12 cellular contexts compared by ENCODE assay signal in the genomic region with DNA sequence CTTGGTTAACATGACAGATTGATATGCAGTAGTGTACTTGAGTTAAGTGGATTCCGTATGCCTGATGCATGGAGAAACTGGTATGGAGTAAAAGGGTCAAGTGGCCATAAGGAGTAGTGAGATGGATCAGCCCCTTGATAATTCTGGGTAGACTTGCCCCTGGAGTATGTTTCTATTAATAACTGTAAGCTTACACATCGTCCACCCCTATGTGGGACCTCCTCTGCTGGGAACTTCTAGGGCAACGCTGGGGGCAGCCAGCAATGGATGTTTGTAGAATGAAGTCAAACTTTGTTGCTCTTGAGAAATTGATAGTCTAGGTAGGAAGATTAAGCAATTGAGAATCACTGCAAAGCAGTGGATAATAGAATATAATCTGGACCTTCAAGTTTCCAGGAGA.
DNase-seq lines count a peak whose midpoint lies in the region; ATAC-seq lines count a peak whose summit lies in the region.
"Had no signal": no experiment of that assay in that cellular context is flagged by ENCODE, and none has a peak within 500 bp of the region (broad histone marks: within the 10 kb centered on the region; RNA-seq: fewer than 3 reads in every experiment).

No MANE protein-coding gene starts in this region.

- H3K27ac Mint-ChIP-seq in T-helper 1 cell treated with Interleukin-12 subunit alpha and Interleukin-12 subunit beta and Interleukin-4 antibody, amounts not matched to agents 30 μg/mL and 1 μg/mL, for 36 hours: peak overlapping the region; percentile 27
- H3K27ac Mint-ChIP-seq in stimulated activated effector memory CD8-positive, alpha-beta T cell treated with anti-CD3 and anti-CD28 coated beads, Interleukin-12 subunit alpha, Interleukin-12 subunit beta, amount 100 ng/mL, for 72 hours: no peak overlapping the region
- H3K27ac Mint-ChIP-seq in stimulated activated naive B cell treated with anti-CD40 and anti-IgM and Interleukin-4, amounts not matched to agents 10 μg/mL and 1 μg/mL and 100 μg/mL, for 72 hours: no peak overlapping the region
- H3K27ac Mint-ChIP-seq: mesothelial cell of epicardium had no signal

- H3K9ac ChIP-seq in endocrine pancreas (ENCODE audit: control insufficient read depth, insufficient read depth, low read length): no peak overlapping the region

- peaks cover 62% of the 10 kb centered on the region for H3K4me1 Mint-ChIP-seq in T-helper 1 cell treated with Interleukin-12 subunit alpha and Interleukin-12 subunit beta and Interleukin-4 antibody, amounts not matched to agents 30 μg/mL and 1 μg/mL, for 36 hours (ENCODE audit: low read depth)
- H3K4me1 Mint-ChIP-seq in stimulated activated effector memory CD8-positive, alpha-beta T cell treated with anti-CD3 and anti-CD28 coated beads, Interleukin-12 subunit alpha, Interleukin-12 subunit beta, amount 100 ng/mL, for 72 hours: peaks cover 65% of the 10 kb centered on the region
- H3K4me1 Mint-ChIP-seq in stimulated activated naive B cell treated with anti-CD40 and anti-IgM and Interleukin-4, amounts not matched to agents 10 μg/mL and 1 μg/mL and 100 μg/mL, for 72 hours: peaks cover 20 to 40% of the 10 kb centered on the region in 2 donors

- H3K36me3 Mint-ChIP-seq in T-helper 1 cell treated with Interleukin-12 subunit alpha and Interleukin-12 subunit beta and Interleukin-4 antibody, amounts not matched to agents 30 μg/mL and 1 μg/mL, for 36 hours (ENCODE audit: low read depth): peaks cover 36% of the 10 kb centered on the region
- H3K36me3 Mint-ChIP-seq in stimulated activated effector memory CD8-positive, alpha-beta T cell treated with anti-CD3 and anti-CD28 coated beads, Interleukin-12 subunit alpha, Interleukin-12 subunit beta, amount 100 ng/mL, for 72 hours: no peaks in the 10 kb centered on the region
- H3K36me3 Mint-ChIP-seq in stimulated activated naive B cell treated with anti-CD40 and anti-IgM and Interleukin-4, amounts not matched to agents 10 μg/mL and 1 μg/mL and 100 μg/mL, for 72 hours: peaks cover 5 to 6% of the 10 kb centered on the region in 2 donors
- H3K36me3 Mint-ChIP-seq: mesothelial cell of epicardium had no signal

- no peaks in the 10 kb centered on the region for H3K4me1 ChIP-seq in endocrine pancreas (ENCODE audit: control insufficient read depth, insufficient read depth, low read length)

- no peaks in the 10 kb centered on the region for H3K36me3 ChIP-seq in endocrine pancreas (ENCODE audit: control insufficient read depth, insufficient read depth, low read length)

- ATAC-seq in stimulated activated effector memory CD8-positive, alpha-beta T cell treated with anti-CD3 and anti-CD28 coated beads, Interleukin-12 subunit alpha, Interleukin-12 subunit beta, amount 100 ng/mL, for 72 hours: no peak
- ATAC-seq in stimulated activated naive B cell treated with anti-CD40 and anti-IgM and Interleukin-4, amounts not matched to agents 10 μg/mL and 1 μg/mL and 100 μg/mL, for 72 hours (replicated peaks): no peak
- no peak for ATAC-seq in GM21737 (IDR thresholded peaks at IDR 0.05; ENCODE audit: unreplicated experiment)
- ATAC-seq: K562, sciatic nerve had no signal

- H3K4me3 Mint-ChIP-seq in T-helper 1 cell treated with Interleukin-12 subunit alpha and Interleukin-12 subunit beta and Interleukin-4 antibody, amounts not matched to agents 30 μg/mL and 1 μg/mL, for 36 hours: peak overlapping the region; percentile 30
- H3K4me3 Mint-ChIP-seq in stimulated activated effector memory CD8-positive, alpha-beta T cell treated with anti-CD3 and anti-CD28 coated beads, Interleukin-12 subunit alpha, Interleukin-12 subunit beta, amount 100 ng/mL, for 72 hours: peak overlapping the region; percentile 72
- H3K4me3 Mint-ChIP-seq in stimulated activated naive B cell treated with anti-CD40 and anti-IgM and Interleukin-4, amounts not matched to agents 10 μg/mL and 1 μg/mL and 100 μg/mL, for 72 hours: no peak overlapping the region
- H3K4me3 Mint-ChIP-seq: mesothelial cell of epicardium had no signal

- DNase-seq in T-helper 1 cell (no peak), NCI-H2227 treated with DMSO at 0.1 percent for 48 hours (lab: John Stamatoyannopoulos, UW) (peak; percentile 83), HPDE6-E6E7 (ENCODE audit: extremely low spot score) (no peak)
- DNase-seq in stimulated activated effector memory CD8-positive, alpha-beta T cell treated with anti-CD3 and anti-CD28 coated beads, Interleukin-12 subunit alpha, Interleukin-12 subunit beta, amount 100 ng/mL, for 72 hours (ENCODE audit: low spot score in 2 of 2): no peak
- no peak for DNase-seq in stimulated activated naive B cell treated with anti-CD40 and anti-IgM and Interleukin-4, amounts not matched to agents 10 μg/mL and 1 μg/mL and 100 μg/mL, for 72 hours
- DNase-seq: NCI-H526 treated with DMSO at 0.1 percent for 48 hours had no signal

- peak overlapping the region; percentile 48 for H3K4me3 ChIP-seq in endocrine pancreas (ENCODE audit: control insufficient read depth, insufficient read depth, low read length)
- H3K4me3 ChIP-seq: K562 had no signal

- H3K9me3 Mint-ChIP-seq in T-helper 1 cell treated with Interleukin-12 subunit alpha and Interleukin-12 subunit beta and Interleukin-4 antibody, amounts not matched to agents 30 μg/mL and 1 μg/mL, for 36 hours: peaks cover 7% of the 10 kb centered on the region
- no peaks in the 10 kb centered on the region for H3K9me3 Mint-ChIP-seq in stimulated activated effector memory CD8-positive, alpha-beta T cell treated with anti-CD3 and anti-CD28 coated beads, Interleukin-12 subunit alpha, Interleukin-12 subunit beta, amount 100 ng/mL, for 72 hours
- H3K9me3 Mint-ChIP-seq in stimulated activated naive B cell treated with anti-CD40 and anti-IgM and Interleukin-4, amounts not matched to agents 10 μg/mL and 1 μg/mL and 100 μg/mL, for 72 hours: peaks cover 0 to 3% of the 10 kb centered on the region in 2 donors
- H3K9me3 Mint-ChIP-seq: mesothelial cell of epicardium had no signal

- no peaks in the 10 kb centered on the region for H3K27me3 ChIP-seq in endocrine pancreas (ENCODE audit: control insufficient read depth, insufficient read depth, low read length)

- no peaks in the 10 kb centered on the region for H3K9me3 ChIP-seq in endocrine pancreas (ENCODE audit: control insufficient read depth, low read length)

- H3K27me3 Mint-ChIP-seq in T-helper 1 cell treated with Interleukin-12 subunit alpha and Interleukin-12 subunit beta and Interleukin-4 antibody, amounts not matched to agents 30 μg/mL and 1 μg/mL, for 36 hours (ENCODE audit: low read depth): no peaks in the 10 kb centered on the region
- no peaks in the 10 kb centered on the region for H3K27me3 Mint-ChIP-seq in stimulated activated naive B cell treated with anti-CD40 and anti-IgM and Interleukin-4, amounts not matched to agents 10 μg/mL and 1 μg/mL and 100 μg/mL, for 72 hours

Comparison
In these comparisons a context has a peak if more than half of its experiments do, and no peak if none do; other contexts are left out.
1. H3K4me3 Mint-ChIP-seq: peak in T-helper 1 cell treated with Interleukin-12 subunit alpha and Interleukin-12 subunit beta and Interleukin-4 antibody, amounts not matched to agents 30 μg/mL and 1 μg/mL, for 36 hours (single experiment) and stimulated activated effector memory CD8-positive, alpha-beta T cell treated with anti-CD3 and anti-CD28 coated beads, Interleukin-12 subunit alpha, Interleukin-12 subunit beta, amount 100 ng/mL, for 72 hours (single experiment); none in stimulated activated naive B cell treated with anti-CD40 and anti-IgM and Interleukin-4, amounts not matched to agents 10 μg/mL and 1 μg/mL and 100 μg/mL, for 72 hours (0 of 2).